19 cellular contexts compared by ENCODE assay signal in genomic region chr2:112637289-112637660, GRCh38.
"Had no signal": no experiment of that assay in that cellular context is flagged by ENCODE, and none has a peak within 500 bp of the region (broad histone marks: within the 10 kb centered on the region; RNA-seq: fewer than 3 reads in every experiment).

No MANE protein-coding gene starts in this region.

- H3K27ac ChIP-seq: colonic mucosa, esophagus muscularis mucosa, foreskin keratinocyte, gastroesophageal sphincter, heart left ventricle, neural progenitor cell, parathyroid adenoma, stomach, thyroid gland had no signal

- H2AFZ ChIP-seq: neural progenitor cell, parathyroid adenoma had no signal

- DNase-seq: colonic mucosa; dermis blood vessel endothelial cell; effector memory CD4-positive, alpha-beta T cell; foreskin keratinocyte; heart left ventricle; hippocampal formation; naive thymus-derived CD4-positive, alpha-beta T cell; stimulated activated CD4-positive, alpha-beta T cell treated with anti-CD3 and anti-CD28 coated beads, Interleukin-4, amount 100 ng/mL, for 24 hours; stimulated activated naive CD4-positive, alpha-beta T cell treated with Interleukin-2 at 50 U/mL for 16 hours; stomach; thyroid gland had no signal

- H3K9ac ChIP-seq: neural progenitor cell, parathyroid adenoma had no signal

- H3K4me3 ChIP-seq: colonic mucosa, esophagus muscularis mucosa, gastroesophageal sphincter, heart left ventricle, lung, neural progenitor cell, stomach, thyroid gland had no signal

- H3K4me2 ChIP-seq: neural progenitor cell had no signal

- H3K4me1 ChIP-seq: gastroesophageal sphincter, neural progenitor cell, parathyroid adenoma had no signal

- FAIRE-seq: endothelial cell of umbilical vein, islet of Langerhans had no signal

- ATAC-seq: foreskin keratinocyte; gastroesophageal sphincter; heart left ventricle; naive thymus-derived CD4-positive, alpha-beta T cell; sciatic nerve had no signal

- H3K79me2 ChIP-seq: parathyroid adenoma had no signal

- H3K27me3 ChIP-seq: colonic mucosa, esophagus muscularis mucosa, foreskin keratinocyte, gastroesophageal sphincter, heart left ventricle, neural progenitor cell, thyroid gland had no signal

- H3K36me3 ChIP-seq: colonic mucosa, esophagus muscularis mucosa, gastroesophageal sphincter, heart left ventricle, neural progenitor cell, stomach, thyroid gland had no signal

- H3K9me3 ChIP-seq: colonic mucosa, esophagus muscularis mucosa, gastroesophageal sphincter, heart left ventricle, stomach, thyroid gland had no signal
